In genomic region chr2:168328421-168328820, GRCh38 we compare ENCODE assay signal across 1 cellular context.
TF ChIP-seq lines count a peak whose summit lies in the region.

No MANE protein-coding gene starts in this region.

TF ChIP-seq in WTC11, 78 proteins besides CTCF, POLR2A, EP300 and RAD21 (continued from another document):
- TF ChIP-seq E2F1 (CRISPR knock-in tag; IDR thresholded peaks at IDR 0.05): no peak
- TF ChIP-seq SMAD3 (CRISPR knock-in tag; IDR thresholded peaks at IDR 0.05; ENCODE audit: borderline replicate concordance): no peak
- no peak for TF ChIP-seq KAT7 (CRISPR knock-in tag; IDR thresholded peaks at IDR 0.05; ENCODE audit: borderline replicate concordance)
- no peak for TF ChIP-seq MXD4 (CRISPR knock-in tag; IDR thresholded peaks at IDR 0.05; ENCODE audit: borderline replicate concordance)
- no peak for TF ChIP-seq ZNF219 (CRISPR knock-in tag; IDR thresholded peaks at IDR 0.05; ENCODE audit: borderline replicate concordance)
- no peak for TF ChIP-seq TCF7 (CRISPR knock-in tag; IDR thresholded peaks at IDR 0.05; ENCODE audit: low read depth)
- no peak for TF ChIP-seq USF2 (CRISPR knock-in tag; IDR thresholded peaks at IDR 0.05)
TF ChIP-seq in WTC11: peak in this region for 0.
